In genomic region chr21:40141621-40142020, GRCh38 we compare ENCODE assay signal across 33 cellular contexts.
"Had no signal": no experiment of that assay in that cellular context is flagged by ENCODE, and none has a peak within 500 bp of the region (broad histone marks: within the 10 kb centered on the region; RNA-seq: fewer than 3 reads in every experiment).

No MANE protein-coding gene starts in this region.

- H3K27ac ChIP-seq: KMS-11 had no signal

- H3K27me3 ChIP-seq: MG63 had no signal

- H3K9ac ChIP-seq: KMS-11 had no signal

- DNase-seq: Karpas-422, Kasumi-1, KG1, MG63, MM.1S, MV-4-11, NCI-H1048, NCI-H1092, NCI-H1105, NCI-H1105 treated with DMSO at 0.1 percent for 48 hours, NCI-H1417, NCI-H1417 treated with DMSO at 0.1 percent for 48 hours, NCI-H1436, NCI-H1436 treated with DMSO at 0.1 percent for 48 hours, NCI-H146, NCI-H1694, NCI-H1694 treated with DMSO at 0.1 percent for 48 hours, NCI-H187, NCI-H187 treated with DMSO at 0.1 percent for 48 hours, NCI-H1930, NCI-H2029, NCI-H2029 treated with DMSO at 0.1 percent for 48 hours, NCI-H2081 treated with DMSO at 0.1 percent for 48 hours, NCI-H2107, NCI-H2171, NCI-H2171 treated with DMSO at 0.1 percent for 48 hours, NCI-H2227 treated with DMSO at 0.1 percent for 48 hours, NCI-H226, NCI-H345, NCI-H446, NCI-H446 treated with DMSO at 0.1 percent for 48 hours, NCI-H510A had no signal

- H3K36me3 ChIP-seq: MG63 had no signal

- H3K4me3 ChIP-seq: MG63 had no signal

- H3K4me2 ChIP-seq: KMS-11 had no signal

- H3K9me3 ChIP-seq: MG63 had no signal
